2 cellular contexts compared by ENCODE assay signal in the genomic region with DNA sequence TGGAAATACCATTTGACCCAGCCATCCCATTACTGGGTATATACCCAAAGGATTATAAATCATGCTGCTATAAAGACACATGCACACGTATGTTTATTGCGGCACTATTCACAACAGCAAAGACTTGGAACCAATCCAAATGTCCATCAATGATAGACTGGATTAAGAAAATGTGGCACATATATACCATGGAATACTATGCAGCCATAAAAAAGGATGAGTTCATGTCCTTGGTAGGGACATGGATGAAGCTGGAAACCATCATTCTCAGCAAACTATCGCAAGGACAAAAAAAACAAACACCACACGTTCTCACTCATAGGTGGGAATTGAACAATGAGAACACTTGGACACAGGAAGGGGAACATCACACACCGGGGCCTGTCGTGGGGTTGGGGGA. TPM values are rescaled to one million over a fixed set of nuclear protein-coding genes. Genes with fewer than 3 reads are reported as not detected.
"Had no signal": no experiment of that assay in that cellular context is flagged by ENCODE, and none has a peak within 500 bp of the region (broad histone marks: within the 10 kb centered on the region; RNA-seq: fewer than 3 reads in every experiment).

No MANE protein-coding gene starts in this region.

RNA-seq across cellular contexts. Expression of a gene that starts 9.0 kb away (rescaled TPM):
- total RNA-seq: ascending aorta had no signal
- polyA plus RNA-seq: cardiac muscle cell had no signal
